ENCODE assay signal across 8 cellular contexts in genomic region chr22:23180893-23181762, GRCh38. TPM values are rescaled to one million over a fixed set of nuclear protein-coding genes. Genes with fewer than 3 reads are reported as not detected.
A peak's percentile ranks its signal among the peaks of the same experiment; 100 is the strongest.
DNase-seq lines count a peak whose midpoint lies in the region; ATAC-seq and TF ChIP-seq lines count a peak whose summit lies in the region.

No MANE protein-coding gene starts in this region.

- H3K18ac ChIP-seq in trophoblast cell (ENCODE audit: low read length): peak overlapping the region; percentile 89

- peak overlapping the region; percentile 75 for H2BK5ac ChIP-seq in trophoblast cell (ENCODE audit: low read depth, low read length, poor library complexity)

- peak overlapping the region; percentile 41 for H3K27ac Mint-ChIP-seq in activated CD4-positive, alpha-beta T cell treated with anti-CD3 and anti-CD28 coated beads, Interleukin-2, amount 10 ng/mL, durations not matched to agents 7 days and 5 days

- H3K27me3 ChIP-seq in fibroblast of lung (ENCODE audit: control insufficient read depth, insufficient read depth, low read length): no peaks in the 10 kb centered on the region
- H3K27me3 ChIP-seq in trophoblast cell (ENCODE audit: insufficient read depth, low read length): no peaks in the 10 kb centered on the region

- no peaks in the 10 kb centered on the region for H4K20me1 ChIP-seq in fibroblast of lung (ENCODE audit: control insufficient read depth, extremely low read depth, insufficient read depth, low read length)

- H3K9ac ChIP-seq in fibroblast of lung (ENCODE audit: insufficient read depth, low read length) (no peak overlapping the region), trophoblast cell (ENCODE audit: low read length) (peak overlapping the region; percentile 91)

- peaks cover 10% of the 10 kb centered on the region for H3K9me3 Mint-ChIP-seq in activated CD4-positive, alpha-beta T cell treated with anti-CD3 and anti-CD28 coated beads, Interleukin-2, amount 10 ng/mL, durations not matched to agents 7 days and 5 days

- H3K4me3 ChIP-seq in fibroblast of lung (replicated peaks in 1 of 4; ENCODE audit: control extremely low read depth in 1 of 4, insufficient read depth in 1 of 4, low read depth in 3 of 4, low read length in 4 of 4) (peak overlapping the region; percentile 42 to 72 (median 66)), trophoblast cell (ENCODE audit: low read depth, low read length) (peak overlapping the region; percentile 88)

- H3K36me3 Mint-ChIP-seq in activated CD4-positive, alpha-beta T cell treated with anti-CD3 and anti-CD28 coated beads, Interleukin-2, amount 10 ng/mL, durations not matched to agents 7 days and 5 days (ENCODE audit: low read depth): peaks cover 30% of the 10 kb centered on the region

- H3K79me2 ChIP-seq in fibroblast of lung (ENCODE audit: control insufficient read depth, insufficient read depth, low read length) (peaks cover 31% of the 10 kb centered on the region), trophoblast cell (ENCODE audit: control insufficient read depth, insufficient read depth, low read length, poor library complexity) (peaks cover 42% of the 10 kb centered on the region)

- peak overlapping the region; percentile 97 for H3K14ac ChIP-seq in trophoblast cell (ENCODE audit: low read length)

- H3K4me1 Mint-ChIP-seq in activated CD4-positive, alpha-beta T cell treated with anti-CD3 and anti-CD28 coated beads, Interleukin-2, amount 10 ng/mL, durations not matched to agents 7 days and 5 days: peaks cover 60% of the 10 kb centered on the region

- peak overlapping the region; percentile 83 for H2AK5ac ChIP-seq in trophoblast cell (ENCODE audit: low read length)

- H3K23ac ChIP-seq in trophoblast cell (ENCODE audit: low read length): no peak overlapping the region

- H3K4me2 ChIP-seq in fibroblast of lung (ENCODE audit: extremely low read depth, insufficient read depth, low read length) (peak overlapping the region; percentile 65), trophoblast cell (ENCODE audit: low read length) (peak overlapping the region; percentile 88)

- no CpG with 5 or more reads among the region's 116 CpGs for WGBS in trophoblast cell (ENCODE audit: extremely low coverage, insufficient coverage, insufficient read length)

- no peaks in the 10 kb centered on the region for H3K27me3 Mint-ChIP-seq in activated CD4-positive, alpha-beta T cell treated with anti-CD3 and anti-CD28 coated beads, Interleukin-2, amount 10 ng/mL, durations not matched to agents 7 days and 5 days

- H3K4ac ChIP-seq in trophoblast cell (ENCODE audit: low read depth, low read length): peak overlapping the region; percentile 89

- CTCF ChIA-PET in activated CD4-positive, alpha-beta T cell treated with anti-CD3 and anti-CD28 coated beads, Interleukin-2, amount 10 ng/mL, durations not matched to agents 7 days and 5 days (lab: Charles Lee): interaction anchor here (1.4 to 6.7 kb wide), 2 partner anchors 102 to 109 kb away, joined by 3 to 67 read pairs; no protein-coding TSS in a partner anchor

- TF ChIP-seq CTCF in fibroblast of lung (conservative IDR thresholded peaks at IDR 0.05 in 1 of 2, IDR thresholded peaks at IDR 0.05 in 1 of 2; ENCODE audit: low read depth in 1 of 2, low read length in 2 of 2): no peak

- H3K27ac ChIP-seq in fibroblast of lung (ENCODE audit: insufficient read depth, low read length): peak overlapping the region; percentile 11
- peak overlapping the region; percentile 69 for H3K27ac ChIP-seq in trophoblast cell (ENCODE audit: low read depth, low read length)

- H2BK120ac ChIP-seq in trophoblast cell (ENCODE audit: insufficient read depth, low read length, poor library complexity): peak overlapping the region; percentile 85

- H3K36me3 ChIP-seq in fibroblast of lung (ENCODE audit: control insufficient read depth, insufficient read depth, low read length) (no peaks in the 10 kb centered on the region), trophoblast cell (ENCODE audit: control insufficient read depth in 1 of 2, insufficient read depth in 2 of 2, low read length in 2 of 2) (peaks cover 9 to 10% of the 10 kb centered on the region in 2 experiments)

- H3K4me1 ChIP-seq in fibroblast of lung (ENCODE audit: control insufficient read depth, extremely low read depth, insufficient read depth, low read length): peaks cover 9% of the 10 kb centered on the region
- H3K4me1 ChIP-seq in trophoblast cell (ENCODE audit: control insufficient read depth in 1 of 2, insufficient read depth in 2 of 2, low read length in 2 of 2): peaks cover 45 to 55% of the 10 kb centered on the region in 2 experiments

- POLR2A ChIA-PET in activated CD4-positive, alpha-beta T cell treated with anti-CD3 and anti-CD28 coated beads, Interleukin-2, amount 10 ng/mL, durations not matched to agents 7 days and 5 days (lab: Charles Lee): interaction anchor here (0.9 kb wide), 1 partner anchor 98 kb away, joined by 4 read pairs; no protein-coding TSS in a partner anchor

- H4K12ac ChIP-seq in trophoblast cell (ENCODE audit: low read depth, low read length): peak overlapping the region; percentile 70

- H3K9me3 ChIP-seq in fibroblast of lung (ENCODE audit: control insufficient read depth, insufficient read depth, low read depth, low read length) (no peaks in the 10 kb centered on the region), trophoblast cell (ENCODE audit: insufficient read depth, low read depth, low read length) (peaks cover 10% of the 10 kb centered on the region)

- H4K8ac ChIP-seq in trophoblast cell (ENCODE audit: low read depth, low read length): peak overlapping the region; percentile 90

- peak; percentile 17 to 24 for DNase-seq in activated CD4-positive, alpha-beta T cell treated with anti-CD3 and anti-CD28 coated beads for 4 hours
- DNase-seq in activated CD4-positive, alpha-beta T cell treated with anti-CD3 and anti-CD28 coated beads, Interleukin-2, amount 50 U/mL, for 4 hours: no peak
- DNase-seq in activated CD4-positive, alpha-beta T cell treated with anti-CD3 and anti-CD28 coated beads, Interleukin-2, amount 10 ng/mL, durations not matched to agents 7 days and 5 days: peak; percentile 31
- DNase-seq in fibroblast of lung (ENCODE audit: low read depth in 2 of 2) (no peak), trophoblast cell (peak in 1 of 2 donors; percentile 54), KG1 (lab: John Stamatoyannopoulos, UW) (no peak)

- peak overlapping the region; percentile 34 for H2AFZ ChIP-seq in fibroblast of lung (ENCODE audit: low read length)
- peak overlapping the region; percentile 58 for H2AFZ ChIP-seq in trophoblast cell (ENCODE audit: insufficient read depth, low read length, poor library complexity)

- peak overlapping the region; percentile 95 for H4K91ac ChIP-seq in trophoblast cell (ENCODE audit: low read depth, low read length)

- H3K79me1 ChIP-seq in trophoblast cell (ENCODE audit: low read length): peaks cover 29% of the 10 kb centered on the region

- peak overlapping the region; percentile 34 for H2BK12ac ChIP-seq in trophoblast cell (ENCODE audit: low read length)

- no peak for ATAC-seq in GM19467 (IDR thresholded peaks at IDR 0.05; ENCODE audit: unreplicated experiment)
- ATAC-seq in HG03139 (IDR thresholded peaks at IDR 0.05; ENCODE audit: unreplicated experiment): no peak

- H3K4me3 Mint-ChIP-seq in activated CD4-positive, alpha-beta T cell treated with anti-CD3 and anti-CD28 coated beads, Interleukin-2, amount 10 ng/mL, durations not matched to agents 7 days and 5 days: peak overlapping the region; percentile 81

RNA-seq across cellular contexts. Expression of gene BCR, which starts 0.8 kb away (rescaled TPM):
- total RNA-seq in activated CD4-positive, alpha-beta T cell treated with anti-CD3 and anti-CD28 coated beads, Interleukin-2, amount 10 ng/mL, durations not matched to agents 7 days and 5 days: 10 to 100 TPM; 45.6 to 48.1 TPM
- total RNA-seq in fibroblast of lung: 33.4 and 66.6 TPM in 2 replicates
- 15.7 and 42.7 TPM in 2 replicates for polyA plus RNA-seq in fibroblast of lung
- 21.1 and 61.8 TPM in 2 replicates for polyA plus RNA-seq in fibroblast of lung (2012)
- polyA minus RNA-seq in fibroblast of lung (ENCODE audit: low replicate concordance): 157 and 274 TPM in 2 replicates
- 49.8 and 53.0 TPM in 2 replicates for polyA plus RNA-seq in trophoblast cell (2013)

RNA-seq across cellular contexts. Expression of gene RAB36, which starts 35.9 kb away (rescaled TPM):
- total RNA-seq in activated CD4-positive, alpha-beta T cell treated with anti-CD3 and anti-CD28 coated beads, Interleukin-2, amount 10 ng/mL, durations not matched to agents 7 days and 5 days: under 1 TPM; 0.27 to 0.31 TPM
- total RNA-seq in fibroblast of lung: 1.5 and 2.5 TPM in 2 replicates
- 3.7 and 4.6 TPM in 2 replicates for polyA plus RNA-seq in fibroblast of lung
- 3.5 and 3.9 TPM in 2 replicates for polyA plus RNA-seq in fibroblast of lung (2012)
- 4.0 and 13.4 TPM in 2 replicates for polyA minus RNA-seq in fibroblast of lung (ENCODE audit: low replicate concordance)
- polyA plus RNA-seq in trophoblast cell (2013): 0.92 and 1.1 TPM in 2 replicates

RNA-seq across cellular contexts. Expression of gene RSPH14, which starts 39.3 kb away (rescaled TPM):
- under 1 TPM in 1 of 2 experiments, not detected in 1; 0.47 TPM for total RNA-seq in activated CD4-positive, alpha-beta T cell treated with anti-CD3 and anti-CD28 coated beads, Interleukin-2, amount 10 ng/mL, durations not matched to agents 7 days and 5 days
- total RNA-seq in fibroblast of lung: 0.17 TPM in 1 of 2 replicates, not detected in the other
- 0.17 TPM in 1 of 2 replicates, not detected in the other for polyA plus RNA-seq in fibroblast of lung
- polyA plus RNA-seq in fibroblast of lung (2012): not detected in 2 replicates
- not detected in 2 replicates for polyA minus RNA-seq in fibroblast of lung (ENCODE audit: low replicate concordance)
- polyA plus RNA-seq in trophoblast cell (2013): 0.07 and 0.16 TPM in 2 replicates

Comparison
In these comparisons a context has a peak if more than half of its experiments do, and no peak if none do; other contexts are left out.
1. DNase-seq: peak in activated CD4-positive, alpha-beta T cell treated with anti-CD3 and anti-CD28 coated beads for 4 hours (2 of 2) and activated CD4-positive, alpha-beta T cell treated with anti-CD3 and anti-CD28 coated beads, Interleukin-2, amount 10 ng/mL, durations not matched to agents 7 days and 5 days (single experiment); none in activated CD4-positive, alpha-beta T cell treated with anti-CD3 and anti-CD28 coated beads, Interleukin-2, amount 50 U/mL, for 4 hours (0 of 2), fibroblast of lung (0 of 2) and KG1 (single experiment).